8 cellular contexts compared by ENCODE assay signal in the genomic region with DNA sequence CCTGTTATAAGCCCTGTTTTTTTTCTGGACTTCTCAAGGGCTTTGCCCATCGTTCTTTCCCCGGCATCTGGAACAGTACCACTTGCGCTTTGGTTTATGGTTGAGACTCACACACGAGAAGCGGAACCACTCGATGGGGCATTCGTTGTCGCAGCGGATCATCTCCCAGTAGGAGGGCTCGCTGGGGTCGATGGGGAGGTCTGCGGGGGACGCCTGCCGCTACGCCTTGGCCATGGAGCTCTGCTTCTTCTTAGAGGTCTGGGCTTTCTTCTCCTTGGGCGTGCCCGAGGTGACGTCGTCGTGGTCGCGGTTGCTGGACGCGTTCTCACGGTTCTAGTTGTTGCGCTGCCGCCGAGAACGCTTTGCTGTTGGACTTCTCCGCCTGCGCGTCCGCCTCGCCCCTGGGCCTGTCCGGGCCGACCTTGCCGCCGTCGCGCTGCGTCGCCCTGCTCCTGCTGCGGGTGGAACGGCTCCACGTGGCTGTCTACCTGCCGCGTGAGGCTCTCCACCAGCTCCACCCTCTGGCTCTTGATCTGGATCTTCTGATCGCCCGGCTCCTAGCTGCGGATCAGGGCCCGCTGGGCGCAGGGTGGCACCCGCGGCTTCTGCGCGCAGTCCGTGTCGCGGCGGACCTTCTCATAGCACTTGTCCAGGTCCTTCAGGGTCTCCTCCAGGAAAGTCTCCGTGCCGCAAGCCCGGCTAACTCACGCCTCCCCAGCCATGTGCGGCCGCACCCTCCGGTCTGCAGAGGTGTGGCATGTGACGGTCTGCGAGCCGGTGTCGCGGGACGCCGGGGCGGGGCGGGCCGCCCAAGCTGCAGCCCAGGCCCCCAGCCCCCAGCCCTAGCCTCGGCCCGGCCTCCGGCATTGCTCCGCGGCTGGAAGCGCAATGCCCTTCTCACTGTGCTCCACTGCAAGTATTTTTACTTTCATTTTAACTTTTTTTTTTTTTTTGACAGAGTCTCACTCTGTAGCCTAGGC. TPM values are rescaled to one million over a fixed set of nuclear protein-coding genes. Genes with fewer than 3 reads are reported as not detected.
A peak's percentile ranks its signal among the peaks of the same experiment; 100 is the strongest.
DNase-seq lines count a peak whose midpoint lies in the region; ATAC-seq and TF ChIP-seq lines count a peak whose summit lies in the region.

No MANE protein-coding gene starts in this region.

- intact Hi-C loops in left lung (cut with DNase I), result no loop called here

- peaks cover 10 to 16% (median 12%) of the 10 kb centered on the region in 3 donors for H3K4me1 Mint-ChIP-seq in T-cell

- H3K4me3 Mint-ChIP-seq in T-cell, result peak overlapping the region; percentile 80 to 82 (median 81)

- H3K27me3 ChIP-seq in BJ (ENCODE audit: control insufficient read depth, insufficient read depth, low read length) (no peaks in the 10 kb centered on the region), left lung (no peaks in the 10 kb centered on the region)

- peaks cover 0 to 3% of the 10 kb centered on the region in 2 donors for H3K27me3 Mint-ChIP-seq in T-cell

- H3K27ac Mint-ChIP-seq in T-cell, result peak overlapping the region in 1 of 2 donors; percentile 66

- POLR2A ChIA-PET in BJ (lab: Charles Lee), result no interaction called here
- POLR2A ChIA-PET in T-cell (lab: Charles Lee), result interaction anchor here (0.5 to 0.9 kb wide), 5 partner anchors 40 to 127 kb away, joined by 3 to 7 read pairs (median 4); a partner anchor contains a TSS

- H3K27ac ChIP-seq in left lung, result no peak overlapping the region

- CTCF ChIA-PET in BJ (lab: Yijun Ruan, JAX), result interaction anchor here (0.6 kb wide), 1 partner anchor 139 kb away, joined by 4 read pairs; no protein-coding TSS in a partner anchor
- CTCF ChIA-PET in T-cell (lab: Charles Lee), result interaction anchor here (0.6 to 1.3 kb wide), 3 partner anchors 12 to 40 kb away, joined by 3 to 6 read pairs (median 5); a partner anchor contains a TSS

- no peaks in the 10 kb centered on the region for H3K4me1 ChIP-seq in left lung

- no peaks in the 10 kb centered on the region for H3K36me3 Mint-ChIP-seq in T-cell

- peak overlapping the region; percentile 53 for H3K4me3 ChIP-seq in BJ (ENCODE audit: low read depth, low read length)
- H3K4me3 ChIP-seq in left lung, result peak overlapping the region; percentile 33 to 55

- no peaks in the 10 kb centered on the region for H3K9me3 ChIP-seq in left lung

- no peak for DNase-seq in BJ (ENCODE audit: low read depth)
- peak in 33 of 34 experiments; percentile 4 to 47 (median 25) for DNase-seq in T-cell
- peak; percentile 56 for DNase-seq in astrocyte of the hippocampus (ENCODE audit: low read depth, low spot score)
- DNase-seq in left lung, result peak; percentile 56 to 86
- DNase-seq in stimulated activated CD8-positive, alpha-beta memory T cell treated with anti-CD3 and anti-CD28 coated beads, Interleukin-12 subunit alpha, Interleukin-12 subunit beta, amount 100 ng/mL, for 4 hours (ENCODE audit: low read depth), result peak; percentile 23
- DNase-seq in glomerular visceral epithelial cell (ENCODE audit: extremely low spot score), result no peak
- DNase-seq in NCI-H146 (lab: John Stamatoyannopoulos, UW), result no peak

- TF ChIP-seq CTCF in BJ (IDR thresholded peaks at IDR 0.05; ENCODE audit: insufficient read depth, low read depth, low read length) (no peak), left lung (IDR thresholded peaks at IDR 0.05) (no peak)

- H3K36me3 ChIP-seq in BJ (ENCODE audit: control insufficient read depth, insufficient read depth, low read length), result no peaks in the 10 kb centered on the region
- H3K36me3 ChIP-seq in left lung, result no peaks in the 10 kb centered on the region

- peak; percentile 58 for ATAC-seq in GM21515 (IDR thresholded peaks at IDR 0.05; ENCODE audit: unreplicated experiment)
- ATAC-seq in T-cell (replicated peaks in 1 of 4), result peak; percentile 84 to 88 (median 86)
- ATAC-seq in left lung, result peak; percentile 85

- no peaks in the 10 kb centered on the region for H3K9me3 Mint-ChIP-seq in T-cell

RNA-seq across cellular contexts. Expression of a gene that starts 40.5 kb away (rescaled TPM):
- polyA plus RNA-seq in BJ (2011; rRNA removed), result 280 and 330 TPM in 2 replicates
- 162 and 204 TPM in 2 replicates for polyA minus RNA-seq in BJ (2011; rRNA and poly(A)+ RNA removed)
- 100 to 1,000 TPM; 438 to 548 (median 460) TPM for total RNA-seq in T-cell
- 100 to 1,000 TPM; 117 to 118 TPM for total RNA-seq in left lung

Comparison
In these comparisons a context has a peak if more than half of its experiments do, and no peak if none do; other contexts are left out.
1. DNase-seq: peak in T-cell (33 of 34), astrocyte of the hippocampus (single experiment), left lung (2 of 2) and stimulated activated CD8-positive, alpha-beta memory T cell treated with anti-CD3 and anti-CD28 coated beads, Interleukin-12 subunit alpha, Interleukin-12 subunit beta, amount 100 ng/mL, for 4 hours (single experiment); none in BJ (single experiment), glomerular visceral epithelial cell (single experiment) and NCI-H146 (single experiment).
2. Peak in every context shown above with its lines, with median percentiles within 50 percentile points of each other: ATAC-seq.